Comparison of ENCODE assay signal across 8 cellular contexts in the genomic region with DNA sequence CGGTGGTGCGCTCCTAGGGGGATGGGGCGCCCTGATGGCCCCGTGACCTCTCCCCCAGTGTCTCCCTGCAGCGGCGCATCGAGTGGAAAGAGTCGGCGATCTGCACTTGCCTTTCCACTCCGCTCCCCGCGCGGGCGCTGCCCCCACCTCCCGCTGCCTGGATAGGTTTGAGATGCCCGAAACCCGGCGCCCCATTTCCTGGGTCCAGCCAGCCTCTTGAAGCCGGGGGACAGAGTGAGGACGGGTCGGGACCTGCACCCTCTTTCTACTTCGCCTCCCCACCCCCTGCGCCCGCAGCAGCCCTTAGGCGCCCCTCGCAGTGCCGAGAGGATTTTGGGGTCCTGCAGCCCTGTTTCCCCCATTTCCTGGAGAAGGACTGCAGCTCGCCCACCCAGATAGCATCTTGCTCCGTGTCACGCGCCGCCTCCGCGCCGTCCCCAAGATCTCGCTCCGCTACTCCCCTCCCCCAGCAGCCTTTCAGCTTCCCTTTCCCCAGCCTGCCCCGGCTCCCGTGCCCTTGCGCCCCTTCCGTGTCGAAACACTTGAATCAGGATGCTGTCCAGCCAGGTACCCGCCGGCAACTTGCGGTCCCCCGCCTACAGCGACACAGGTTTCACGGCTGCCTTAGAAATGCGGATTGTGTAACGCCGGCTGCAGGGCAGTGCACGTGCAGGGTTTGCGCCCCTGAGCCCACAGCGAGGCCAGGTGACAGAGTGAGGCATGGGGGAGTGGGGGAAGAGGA. TPM values are rescaled to one million over a fixed set of nuclear protein-coding genes. Genes with fewer than 3 reads are reported as not detected.
DNase-seq lines count a peak whose midpoint lies in the region; ATAC-seq and TF ChIP-seq lines count a peak whose summit lies in the region.

No MANE protein-coding gene starts in this region.

- H3K4me1 ChIP-seq in DOHH2 (ENCODE audit: control insufficient read depth, low read length) = peaks cover 15% of the 10 kb centered on the region

- H3K9me3 Mint-ChIP-seq in activated CD4-positive, alpha-beta T cell treated with anti-CD3 and anti-CD28 coated beads, Interleukin-2, amount 10 ng/mL, durations not matched to agents 7 days and 5 days = no peaks in the 10 kb centered on the region

- CTCF ChIA-PET in activated CD4-positive, alpha-beta T cell treated with anti-CD3 and anti-CD28 coated beads, Interleukin-2, amount 10 ng/mL, durations not matched to agents 7 days and 5 days (lab: Charles Lee) = interaction anchor here (0.6 to 1.9 kb wide), 4 partner anchors 10 to 213 kb away, joined by 3 to 8 read pairs (median 6); partner anchors contain the start of genes HTD2 and RPP14

- peak; percentile 64 for DNase-seq in activated CD4-positive, alpha-beta T cell treated with anti-CD3 and anti-CD28 coated beads, Interleukin-2, amount 10 ng/mL, durations not matched to agents 7 days and 5 days
- DNase-seq in ecto neural progenitor cell (ENCODE audit: low spot score) (peak; percentile 67), lung microvascular endothelial cell (ENCODE audit: low read depth in 2 of 2) (peak; percentile 9 to 22), NCI-H510A (lab: John Stamatoyannopoulos, UW) (no peak)
- peak in 2 of 3 donors; percentile 17 to 40 for DNase-seq in stimulated activated CD4-positive, alpha-beta T cell treated with anti-CD3 and anti-CD28 coated beads, TNF-alpha, amount 100 ng/mL, for 48 hours (ENCODE audit: low read depth in 3 of 3)

- H3K36me3 ChIP-seq in DOHH2 (ENCODE audit: control insufficient read depth, low read length) (no peaks in the 10 kb centered on the region), KOPT-K1 (ENCODE audit: insufficient read depth, low read length) (no peaks in the 10 kb centered on the region)

- POLR2A ChIA-PET in activated CD4-positive, alpha-beta T cell treated with anti-CD3 and anti-CD28 coated beads, Interleukin-2, amount 10 ng/mL, durations not matched to agents 7 days and 5 days (lab: Charles Lee) = no interaction called here

- no peaks in the 10 kb centered on the region for H3K9me3 ChIP-seq in DOHH2 (ENCODE audit: control insufficient read depth, insufficient read depth, low read length)
- H3K9me3 ChIP-seq in KOPT-K1 (ENCODE audit: insufficient read depth, low read length, poor library complexity, severe bottlenecking) = no peaks in the 10 kb centered on the region

- 0 out of 2 replicates have a peak, but pooled peaks cover 3% of the 10 kb centered on the region for H3F3A ChIP-seq in DOHH2 (ENCODE audit: control insufficient read depth, insufficient read depth)

- ATAC-seq in GM21528 (IDR thresholded peaks at IDR 0.05; ENCODE audit: low FRiP score, unreplicated experiment) = peak; percentile 48

- H3K4me2 ChIP-seq in DOHH2 (ENCODE audit: low read length) = peak overlapping the region; percentile 92

- H3K4me3 Mint-ChIP-seq in activated CD4-positive, alpha-beta T cell treated with anti-CD3 and anti-CD28 coated beads, Interleukin-2, amount 10 ng/mL, durations not matched to agents 7 days and 5 days = peak overlapping the region; percentile 89

- H4K20me1 ChIP-seq in DOHH2 (ENCODE audit: control insufficient read depth, insufficient read depth, low read depth, low read length) = no peaks in the 10 kb centered on the region

- no peak for TF ChIP-seq CTCF in DOHH2 (IDR thresholded peaks at IDR 0.05; ENCODE audit: low read depth, low read length, poor library complexity, severe bottlenecking)

- peaks cover 19% of the 10 kb centered on the region for H3K27me3 Mint-ChIP-seq in activated CD4-positive, alpha-beta T cell treated with anti-CD3 and anti-CD28 coated beads, Interleukin-2, amount 10 ng/mL, durations not matched to agents 7 days and 5 days

- no peaks in the 10 kb centered on the region for H3K36me3 Mint-ChIP-seq in activated CD4-positive, alpha-beta T cell treated with anti-CD3 and anti-CD28 coated beads, Interleukin-2, amount 10 ng/mL, durations not matched to agents 7 days and 5 days (ENCODE audit: low read depth)

- peak overlapping the region; percentile 85 for H3K4me3 ChIP-seq in DOHH2 (ENCODE audit: low read length)

- peaks cover 20% of the 10 kb centered on the region for H3K4me1 Mint-ChIP-seq in activated CD4-positive, alpha-beta T cell treated with anti-CD3 and anti-CD28 coated beads, Interleukin-2, amount 10 ng/mL, durations not matched to agents 7 days and 5 days

- no peaks in the 10 kb centered on the region for H3K9me2 ChIP-seq in DOHH2 (replicated peaks; ENCODE audit: control insufficient read depth, low read length)

- peaks cover 12% of the 10 kb centered on the region for H3K27me3 ChIP-seq in DOHH2 (ENCODE audit: control insufficient read depth, low read length)

- peak overlapping the region; percentile 41 for H3K27ac ChIP-seq in DOHH2 (ENCODE audit: low read depth, low read length)
- peak overlapping the region; percentile 45 for H3K27ac ChIP-seq in KOPT-K1 (ENCODE audit: low read depth, low read length, poor library complexity, severe bottlenecking)

- H3K27ac Mint-ChIP-seq in activated CD4-positive, alpha-beta T cell treated with anti-CD3 and anti-CD28 coated beads, Interleukin-2, amount 10 ng/mL, durations not matched to agents 7 days and 5 days = peak overlapping the region; percentile 79

- H3K79me2 ChIP-seq in DOHH2 (ENCODE audit: control insufficient read depth, low read length) = peaks cover 16% of the 10 kb centered on the region

RNA-seq across cellular contexts. Expression of gene ABHD6, which starts 0.5 kb away (rescaled TPM):
- total RNA-seq in activated CD4-positive, alpha-beta T cell treated with anti-CD3 and anti-CD28 coated beads, Interleukin-2, amount 10 ng/mL, durations not matched to agents 7 days and 5 days = 1 to 10 TPM; 4.1 to 5.0 TPM
- 11.6 and 35.1 TPM in 2 replicates for total RNA-seq in lung microvascular endothelial cell

RNA-seq across cellular contexts. Expression of gene DNASE1L3, which starts 27.3 kb away (rescaled TPM):
- total RNA-seq in activated CD4-positive, alpha-beta T cell treated with anti-CD3 and anti-CD28 coated beads, Interleukin-2, amount 10 ng/mL, durations not matched to agents 7 days and 5 days = not detected
- total RNA-seq in lung microvascular endothelial cell = 3.1 and 5.0 TPM in 2 replicates
